27 cellular contexts compared by ENCODE assay signal in the genomic region with DNA sequence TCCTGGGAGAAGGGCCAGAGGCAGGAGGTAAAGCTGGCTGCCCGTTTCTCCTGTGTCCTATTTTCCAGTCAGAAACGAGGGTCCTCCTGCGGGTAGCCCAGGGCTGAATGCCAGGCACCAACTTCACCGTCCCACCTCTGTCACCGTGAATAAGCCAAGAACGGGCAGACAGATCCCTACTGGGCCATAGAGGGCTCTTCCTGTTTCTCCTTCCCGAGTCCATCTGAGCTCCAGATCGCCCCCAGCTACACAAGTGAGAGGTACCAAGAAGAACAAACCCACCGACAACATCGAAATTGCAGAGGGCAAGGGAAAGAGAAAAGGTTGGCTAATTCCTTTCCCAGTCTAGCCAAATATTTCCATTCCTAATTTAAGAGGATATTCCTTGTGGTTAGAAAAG.
"Had no signal": no experiment of that assay in that cellular context is flagged by ENCODE, and none has a peak within 500 bp of the region (broad histone marks: within the 10 kb centered on the region; RNA-seq: fewer than 3 reads in every experiment).

No MANE protein-coding gene starts in this region.

- H3K4me1 Mint-ChIP-seq: activated CD4-positive, alpha-beta T cell treated with anti-CD3 and anti-CD28 coated beads, Interleukin-2, amount 10 ng/mL, durations not matched to agents 7 days and 5 days; activated T-helper 17 cell treated with anti-CD3 and anti-CD28 coated beads, Interleukin-2, amount 50 U/mL, for 72 hours; central memory CD8-positive, alpha-beta T cell; T-helper 17 cell had no signal

- H3K27me3 ChIP-seq: brain microvascular endothelial cell, dorsolateral prefrontal cortex had no signal

- H3K36me3 ChIP-seq: brain microvascular endothelial cell had no signal

- H3K27ac ChIP-seq: brain microvascular endothelial cell, coronary artery had no signal

- ATAC-seq: activated CD8-positive, alpha-beta T cell treated with anti-CD3 and anti-CD28 coated beads for 36 hours; activated T-cell treated with anti-CD3 and anti-CD28 coated beads, Interleukin-2, amount 50 U/mL, for 4 hours; activated T-helper 17 cell treated with anti-CD3 and anti-CD28 coated beads, Interleukin-2, amount 50 U/mL, for 72 hours; esophagus mucosa; T-helper 17 cell had no signal

- DNase-seq: activated CD4-positive, alpha-beta T cell treated with anti-CD3 and anti-CD28 coated beads for 1 hour; activated CD4-positive, alpha-beta T cell treated with anti-CD3 and anti-CD28 coated beads for 4 hours; activated CD4-positive, alpha-beta T cell treated with anti-CD3 and anti-CD28 coated beads, Interleukin-2, amount 10 ng/mL, durations not matched to agents 7 days and 5 days; activated CD4-positive, alpha-beta T cell treated with anti-CD3 and anti-CD28 coated beads, Interleukin-2, amount 50 U/mL, for 4 hours; activated CD8-positive, alpha-beta memory T cell treated with anti-CD3 and anti-CD28 coated beads for 24 hours; activated CD8-positive, alpha-beta T cell treated with anti-CD3 and anti-CD28 coated beads for 36 hours; activated effector memory CD4-positive, alpha-beta T cell treated with Interleukin-2 at 50 U/mL for 16 hours; activated gamma-delta T cell treated with Interleukin-2 at 50 U/mL for 16 hours; activated naive CD4-positive, alpha-beta T cell treated with anti-CD3 and anti-CD28 coated beads, Interleukin-2, amount 50 U/mL, for 16 hours; activated naive CD4-positive, alpha-beta T cell treated with Interleukin-2 at 50 U/mL for 16 hours; activated T-cell treated with anti-CD3 and anti-CD28 coated beads, Interleukin-2, amount 50 U/mL, for 4 hours; amniotic stem cell; anterior cingulate cortex; brain microvascular endothelial cell; dorsolateral prefrontal cortex; foreskin fibroblast; head of caudate nucleus; T-helper 1 cell; T-helper 17 cell; T1000 had no signal

- H3K4me3 Mint-ChIP-seq: activated CD4-positive, alpha-beta T cell treated with anti-CD3 and anti-CD28 coated beads, Interleukin-2, amount 10 ng/mL, durations not matched to agents 7 days and 5 days; activated CD8-positive, alpha-beta T cell treated with anti-CD3 and anti-CD28 coated beads for 36 hours; activated naive CD8-positive, alpha-beta T cell; activated T-cell treated with anti-CD3 and anti-CD28 coated beads, Interleukin-2, amount 50 U/mL, for 4 hours; activated T-helper 17 cell treated with anti-CD3 and anti-CD28 coated beads, Interleukin-2, amount 50 U/mL, for 72 hours; central memory CD8-positive, alpha-beta T cell; dendritic cell treated with granulocyte-macrophage colony-stimulating factor and Interleukin-4, amounts not matched to agents 40 ng/mL and 50 ng/mL, for 4 days; T-helper 17 cell; T-helper 2 cell treated with Interferon-gamma antibody and Interleukin-4, amounts not matched to agents 5 μg/mL and 100 μg/mL, for 36 hours had no signal

- H3K4me3 ChIP-seq: coronary artery, dorsolateral prefrontal cortex had no signal

- H3K9me3 Mint-ChIP-seq: activated CD4-positive, alpha-beta T cell treated with anti-CD3 and anti-CD28 coated beads, Interleukin-2, amount 10 ng/mL, durations not matched to agents 7 days and 5 days; activated CD8-positive, alpha-beta T cell treated with anti-CD3 and anti-CD28 coated beads for 36 hours; activated T-cell treated with anti-CD3 and anti-CD28 coated beads, Interleukin-2, amount 50 U/mL, for 4 hours; activated T-helper 17 cell treated with anti-CD3 and anti-CD28 coated beads, Interleukin-2, amount 50 U/mL, for 72 hours; central memory CD8-positive, alpha-beta T cell; dendritic cell treated with granulocyte-macrophage colony-stimulating factor and Interleukin-4, amounts not matched to agents 40 ng/mL and 50 ng/mL, for 4 days; T-helper 2 cell treated with Interferon-gamma antibody and Interleukin-4, amounts not matched to agents 5 μg/mL and 100 μg/mL, for 36 hours had no signal

- H3K36me3 Mint-ChIP-seq: activated naive CD8-positive, alpha-beta T cell had no signal

- H3K27ac Mint-ChIP-seq: activated CD4-positive, alpha-beta T cell treated with anti-CD3 and anti-CD28 coated beads, Interleukin-2, amount 10 ng/mL, durations not matched to agents 7 days and 5 days; activated CD8-positive, alpha-beta T cell treated with anti-CD3 and anti-CD28 coated beads for 36 hours; activated naive CD8-positive, alpha-beta T cell; activated T-helper 17 cell treated with anti-CD3 and anti-CD28 coated beads, Interleukin-2, amount 50 U/mL, for 72 hours; dendritic cell treated with granulocyte-macrophage colony-stimulating factor and Interleukin-4, amounts not matched to agents 40 ng/mL and 50 ng/mL, for 4 days; T-helper 17 cell; T-helper 2 cell treated with Interferon-gamma antibody and Interleukin-4, amounts not matched to agents 5 μg/mL and 100 μg/mL, for 36 hours had no signal
